Comparison of ENCODE assay signal across 9 cellular contexts in genomic region chr14:22905627-22906026, GRCh38. TPM values are rescaled to one million over a fixed set of nuclear protein-coding genes. Genes with fewer than 3 reads are reported as not detected.
"Had no signal": no experiment of that assay in that cellular context is flagged by ENCODE, and none has a peak within 500 bp of the region (broad histone marks: within the 10 kb centered on the region; RNA-seq: fewer than 3 reads in every experiment).

No MANE protein-coding gene starts in this region.

- H3K4me1 ChIP-seq: HAP-1 had no signal

- ATAC-seq: HCT116 had no signal

- H3K27ac ChIP-seq: GM23248, HL-60 had no signal

- H3K9me3 Mint-ChIP-seq: HFFc6 had no signal

- H3K4me3 ChIP-seq: GM23248, HAP-1 had no signal

- H3K27ac Mint-ChIP-seq: HFFc6 had no signal

- H3K9ac ChIP-seq: GM23248 had no signal

- H3K4me3 Mint-ChIP-seq: HFFc6 had no signal

- H2AFZ ChIP-seq: GM23248 had no signal

- DNase-seq: GM23248, GOT3, H7, HFFc6, IMR-90 had no signal

- H3K9me3 ChIP-seq: HAP-1 had no signal

RNA-seq across cellular contexts. Expression of gene REM2, which starts 22.6 kb away (rescaled TPM):
- total RNA-seq: HT1080 had no signal
- polyA plus RNA-seq: GM23248 had no signal
